8 cellular contexts compared by ENCODE assay signal in genomic region chr18:4454548-4455112, GRCh38. TPM values are rescaled to one million over a fixed set of nuclear protein-coding genes. Genes with fewer than 3 reads are reported as not detected.
DNase-seq lines count a peak whose midpoint lies in the region; ATAC-seq and TF ChIP-seq lines count a peak whose summit lies in the region.

No MANE protein-coding gene starts in this region.

- H3K36me3 ChIP-seq in IMR-90 (ENCODE audit: control insufficient read depth, insufficient read depth, low read length) (no peaks in the 10 kb centered on the region), sigmoid colon (no peaks in the 10 kb centered on the region)

- no peak overlapping the region for H3K18ac ChIP-seq in IMR-90 (ENCODE audit: low read depth, low read length)

- in situ Hi-C loops in IMR-90 (cut with MboI; ENCODE audit: low sequenced_read_pairs) = no loop called here

- TF ChIP-seq POLR2A in IMR-90 (IDR thresholded peaks at IDR 0.05; ENCODE audit: low read depth, low read length) (no peak), sigmoid colon (IDR thresholded peaks at IDR 0.05) (no peak)

- H3K27me3 ChIP-seq in IMR-90 (ENCODE audit: control insufficient read depth, insufficient read depth, low read length) (peaks cover 12% of the 10 kb centered on the region; the same call in 1 of the 2 replicates), sigmoid colon (peaks cover 9 to 56% (median 19%) of the 10 kb centered on the region in 3 donors)

- H3K4me3 ChIP-seq in IMR-90 (ENCODE audit: insufficient read depth, low read depth, low read length) (no peak overlapping the region), sigmoid colon (peak overlapping the region in 3 of 4 donors; percentile 38 to 51 (median 45))

- H2BK5ac ChIP-seq in IMR-90 (ENCODE audit: low read depth, low read length, poor library complexity, severe bottlenecking) = no peak overlapping the region

- no peak overlapping the region for H3K9ac ChIP-seq in IMR-90 (ENCODE audit: low read depth, low read length)

- intact Hi-C loops in IMR-90 (cut with micrococcal nuclease) (no loop called here), sigmoid colon (cut with DNase I) (no loop called here)

- H3K14ac ChIP-seq in IMR-90 (replicated peaks; ENCODE audit: low read depth, low read length) = no peak overlapping the region

- no peak overlapping the region for H3K27ac ChIP-seq in IMR-90 (ENCODE audit: insufficient read depth, low read length)
- H3K27ac ChIP-seq in sigmoid colon = no peak overlapping the region

- DNase-seq in IMR-90 (no peak), glutamatergic neuron (no peak), sigmoid colon (no peak), LoVo (ENCODE audit: low spot score) (no peak)
- DNase-seq in activated CD8-positive, alpha-beta T cell treated with anti-CD3 and anti-CD28 coated beads, Interleukin-2, amount 10 ng/mL, durations not matched to agents 7 days and 5 days = no peak
- DNase-seq in stimulated activated naive B cell treated with anti-CD40 and anti-IgM and Interleukin-4, amounts not matched to agents 10 μg/mL and 1 μg/mL and 100 μg/mL, for 72 hours = no peak

- no peak overlapping the region for H4K8ac ChIP-seq in IMR-90 (ENCODE audit: low read depth in 2 of 2, low read length in 2 of 2)

- POLR2A ChIA-PET in IMR-90 (lab: Charles Lee; ENCODE audit: unreplicated experiment) = no interaction called here
- POLR2A ChIA-PET in activated CD8-positive, alpha-beta T cell treated with anti-CD3 and anti-CD28 coated beads, Interleukin-2, amount 10 ng/mL, durations not matched to agents 7 days and 5 days (lab: Charles Lee) = no interaction called here

- no peaks in the 10 kb centered on the region for H3K79me1 ChIP-seq in IMR-90 (ENCODE audit: low read depth in 1 of 2, low read length in 2 of 2)

- peaks cover 4% of the 10 kb centered on the region for H3K9me3 Mint-ChIP-seq in glutamatergic neuron (ENCODE audit: unreplicated experiment)
- no peaks in the 10 kb centered on the region for H3K9me3 Mint-ChIP-seq in activated CD8-positive, alpha-beta T cell treated with anti-CD3 and anti-CD28 coated beads, Interleukin-2, amount 10 ng/mL, durations not matched to agents 7 days and 5 days (ENCODE audit: insufficient read depth)
- H3K9me3 Mint-ChIP-seq in stimulated activated naive B cell treated with anti-CD40 and anti-IgM and Interleukin-4, amounts not matched to agents 10 μg/mL and 1 μg/mL and 100 μg/mL, for 72 hours = peaks cover 7 to 8% of the 10 kb centered on the region in 2 donors

- H3K36me3 Mint-ChIP-seq in glutamatergic neuron (ENCODE audit: unreplicated experiment) = no peaks in the 10 kb centered on the region
- peaks cover 5% of the 10 kb centered on the region for H3K36me3 Mint-ChIP-seq in activated CD8-positive, alpha-beta T cell treated with anti-CD3 and anti-CD28 coated beads, Interleukin-2, amount 10 ng/mL, durations not matched to agents 7 days and 5 days (ENCODE audit: low read depth)
- peaks cover 6 to 10% of the 10 kb centered on the region in 2 donors for H3K36me3 Mint-ChIP-seq in stimulated activated naive B cell treated with anti-CD40 and anti-IgM and Interleukin-4, amounts not matched to agents 10 μg/mL and 1 μg/mL and 100 μg/mL, for 72 hours

- no peak overlapping the region for H3K23ac ChIP-seq in IMR-90 (ENCODE audit: low read depth, low read length)

- H3K4me3 Mint-ChIP-seq in glutamatergic neuron (ENCODE audit: unreplicated experiment) = peak overlapping the region; percentile 94
- H3K4me3 Mint-ChIP-seq in activated CD8-positive, alpha-beta T cell treated with anti-CD3 and anti-CD28 coated beads, Interleukin-2, amount 10 ng/mL, durations not matched to agents 7 days and 5 days = no peak overlapping the region
- no peak overlapping the region for H3K4me3 Mint-ChIP-seq in stimulated activated naive B cell treated with anti-CD40 and anti-IgM and Interleukin-4, amounts not matched to agents 10 μg/mL and 1 μg/mL and 100 μg/mL, for 72 hours

- H4K91ac ChIP-seq in IMR-90 (ENCODE audit: insufficient read depth, low read depth, low read length) = no peak overlapping the region

- no peak overlapping the region for H2AK5ac ChIP-seq in IMR-90 (ENCODE audit: low read depth, low read length)

- peak overlapping the region; percentile 14 for H3K27ac Mint-ChIP-seq in glutamatergic neuron (ENCODE audit: unreplicated experiment)
- no peak overlapping the region for H3K27ac Mint-ChIP-seq in activated CD8-positive, alpha-beta T cell treated with anti-CD3 and anti-CD28 coated beads, Interleukin-2, amount 10 ng/mL, durations not matched to agents 7 days and 5 days
- H3K27ac Mint-ChIP-seq in stimulated activated naive B cell treated with anti-CD40 and anti-IgM and Interleukin-4, amounts not matched to agents 10 μg/mL and 1 μg/mL and 100 μg/mL, for 72 hours = no peak overlapping the region

- ATAC-seq in GM19025 (IDR thresholded peaks at IDR 0.05; ENCODE audit: low read depth, unreplicated experiment) (peak; percentile 27), IMR-90 (ENCODE audit: low read depth) (no peak), HG03439 (IDR thresholded peaks at IDR 0.05; ENCODE audit: unreplicated experiment) (no peak)
- no peak for ATAC-seq in activated CD8-positive, alpha-beta T cell treated with anti-CD3 and anti-CD28 coated beads, Interleukin-2, amount 10 ng/mL, durations not matched to agents 7 days and 5 days
- no peak for ATAC-seq in stimulated activated naive B cell treated with anti-CD40 and anti-IgM and Interleukin-4, amounts not matched to agents 10 μg/mL and 1 μg/mL and 100 μg/mL, for 72 hours (replicated peaks)

- peaks cover 8% of the 10 kb centered on the region; the same call in 1 of the 2 replicates for H3K9me3 ChIP-seq in IMR-90 (ENCODE audit: control insufficient read depth, insufficient read depth, low read length)
- no peaks in the 10 kb centered on the region for H3K9me3 ChIP-seq in sigmoid colon

- H3K4ac ChIP-seq in IMR-90 (ENCODE audit: low read depth, low read length) = no peak overlapping the region

- TF ChIP-seq EP300 in sigmoid colon (IDR thresholded peaks at IDR 0.05) = no peak

- H3K4me2 ChIP-seq in IMR-90 (ENCODE audit: low read depth, low read length) = no peak overlapping the region; the same call in 1 of the 2 replicates

- H3K27me3 Mint-ChIP-seq in glutamatergic neuron (ENCODE audit: unreplicated experiment) = peaks cover 6% of the 10 kb centered on the region
- H3K27me3 Mint-ChIP-seq in activated CD8-positive, alpha-beta T cell treated with anti-CD3 and anti-CD28 coated beads, Interleukin-2, amount 10 ng/mL, durations not matched to agents 7 days and 5 days (ENCODE audit: low read depth) = peaks cover 18% of the 10 kb centered on the region
- H3K27me3 Mint-ChIP-seq in stimulated activated naive B cell treated with anti-CD40 and anti-IgM and Interleukin-4, amounts not matched to agents 10 μg/mL and 1 μg/mL and 100 μg/mL, for 72 hours = peaks cover 27 to 39% of the 10 kb centered on the region in 2 donors

- no peak for TF ChIP-seq CTCF in IMR-90 (conservative IDR thresholded peaks at IDR 0.05; ENCODE audit: low read depth, low read length)
- no peak for TF ChIP-seq CTCF in glutamatergic neuron (IDR thresholded peaks at IDR 0.05; ENCODE audit: partially characterized antibody, unreplicated experiment)
- TF ChIP-seq CTCF in sigmoid colon (IDR thresholded peaks at IDR 0.05) = no peak

- H4K20me1 ChIP-seq in IMR-90 (ENCODE audit: insufficient read depth, low read length) = no peaks in the 10 kb centered on the region

- peaks cover 4% of the 10 kb centered on the region for H3K4me1 Mint-ChIP-seq in glutamatergic neuron (ENCODE audit: low read depth, unreplicated experiment)
- H3K4me1 Mint-ChIP-seq in activated CD8-positive, alpha-beta T cell treated with anti-CD3 and anti-CD28 coated beads, Interleukin-2, amount 10 ng/mL, durations not matched to agents 7 days and 5 days (ENCODE audit: low read depth) = peaks cover 5% of the 10 kb centered on the region
- peaks cover 5 to 8% of the 10 kb centered on the region in 2 donors for H3K4me1 Mint-ChIP-seq in stimulated activated naive B cell treated with anti-CD40 and anti-IgM and Interleukin-4, amounts not matched to agents 10 μg/mL and 1 μg/mL and 100 μg/mL, for 72 hours

- no TSS peak for BruUV-seq in IMR-90 (replicated peaks; lab: Mats Ljungman, UMichigan)

- H2AK9ac ChIP-seq in IMR-90 (replicated peaks; ENCODE audit: low read depth, low read length, poor library complexity) = no peak overlapping the region

- 6% methylated on average over 7 of the region's 65 CpGs; no CpG with 5 or more reads in 1 of the 2 experiments for WGBS in IMR-90 (ENCODE audit: extremely low coverage in 2 of 2, insufficient read length in 1 of 2), 2 experiments
- WGBS in sigmoid colon, 2 donors = 2 to 3% methylated on average over 65 of the region's 65 CpGs

- no peak overlapping the region for H3K56ac ChIP-seq in IMR-90 (ENCODE audit: extremely low read depth, insufficient read depth, low read length)

- no peak for TF ChIP-seq RAD21 in IMR-90 (IDR thresholded peaks at IDR 0.05; ENCODE audit: low read length)

- H2BK20ac ChIP-seq in IMR-90 (ENCODE audit: low read depth, low read length) = no peak overlapping the region

- no peak overlapping the region for H2BK15ac ChIP-seq in IMR-90 (ENCODE audit: low read depth, low read length)

- no peaks in the 10 kb centered on the region for H3K9me1 ChIP-seq in IMR-90 (ENCODE audit: insufficient read depth, low read length)

- dilution Hi-C loops in IMR-90 (cut with HindIII; ENCODE audit: low sequenced_read_pairs, unreplicated experiment) = no loop called here

- CTCF ChIA-PET in IMR-90 (lab: Yijun Ruan, JAX) = no interaction called here
- CTCF ChIA-PET in activated CD8-positive, alpha-beta T cell treated with anti-CD3 and anti-CD28 coated beads, Interleukin-2, amount 10 ng/mL, durations not matched to agents 7 days and 5 days (lab: Charles Lee) = no interaction called here

- H3K4me1 ChIP-seq in IMR-90 (ENCODE audit: control insufficient read depth, insufficient read depth, low read length) = no peaks in the 10 kb centered on the region
- peaks cover 0 to 19% (median 16%) of the 10 kb centered on the region in 4 donors for H3K4me1 ChIP-seq in sigmoid colon

- H2BK120ac ChIP-seq in IMR-90 (ENCODE audit: low read depth, low read length) = no peak overlapping the region

- peak overlapping the region; percentile 49 for H2AFZ ChIP-seq in IMR-90 (replicated peaks; ENCODE audit: low read length, poor library complexity)

- no peak overlapping the region for H4K5ac ChIP-seq in IMR-90 (ENCODE audit: low read depth, low read length)

TF ChIP-seq in IMR-90, 13 proteins besides CTCF, POLR2A, EP300 and RAD21 (continues in another document):
- TF ChIP-seq MAZ (IDR thresholded peaks at IDR 0.05; ENCODE audit: borderline replicate concordance, low read depth, low read length) = no peak
- no peak for TF ChIP-seq SMC3 (IDR thresholded peaks at IDR 0.05; ENCODE audit: low read depth, low read length)
- TF ChIP-seq MXI1 (IDR thresholded peaks at IDR 0.05; ENCODE audit: borderline replicate concordance, low read depth, low read length) = no peak

RNA-seq across cellular contexts. Expression of gene DLGAP1, which starts 0.5 kb away (rescaled TPM):
- total RNA-seq in IMR-90 (2012; rRNA removed) = under 0.01 TPM in 1 of 2 replicates, not detected in the other
- 0.04 and 0.09 TPM in 2 replicates for polyA plus RNA-seq in IMR-90 (2012; rRNA removed)
- 0.12 TPM in 1 of 2 replicates, not detected in the other for polyA plus RNA-seq in IMR-90 (2012; cell fraction: cytosol; rRNA removed)
- 0.03 and 0.11 TPM in 2 replicates for polyA plus RNA-seq in IMR-90 (2012; cell fraction: nucleus; rRNA removed; ENCODE audit: low replicate concordance)
- total RNA-seq in glutamatergic neuron (ENCODE audit: unreplicated experiment) = 13.6 TPM
- total RNA-seq in sigmoid colon = 1 to 10 TPM; 1.1 to 2.6 (median 1.8) TPM
- polyA plus RNA-seq in sigmoid colon = under 1 TPM in 2 of 3 donors, not detected in 1; 0.13 to 0.46 TPM
- not detected for total RNA-seq in activated CD8-positive, alpha-beta T cell treated with anti-CD3 and anti-CD28 coated beads, Interleukin-2, amount 10 ng/mL, durations not matched to agents 7 days and 5 days
